ENCODE assay signal across 1 cellular context in genomic region chr14:101731187-101732080, GRCh38.
TF ChIP-seq lines count a peak whose summit lies in the region.

No MANE protein-coding gene starts in this region.

TF ChIP-seq in HepG2, 621 proteins besides CTCF, POLR2A, EP300 and RAD21 (continued from another document and continues in another):
- TF ChIP-seq MTERF4 (CRISPR knock-in tag; IDR thresholded peaks at IDR 0.05): 0 out of 2 replicates have a peak, but pooled peaks have one; percentile 27
- TF ChIP-seq, protein P1, sequence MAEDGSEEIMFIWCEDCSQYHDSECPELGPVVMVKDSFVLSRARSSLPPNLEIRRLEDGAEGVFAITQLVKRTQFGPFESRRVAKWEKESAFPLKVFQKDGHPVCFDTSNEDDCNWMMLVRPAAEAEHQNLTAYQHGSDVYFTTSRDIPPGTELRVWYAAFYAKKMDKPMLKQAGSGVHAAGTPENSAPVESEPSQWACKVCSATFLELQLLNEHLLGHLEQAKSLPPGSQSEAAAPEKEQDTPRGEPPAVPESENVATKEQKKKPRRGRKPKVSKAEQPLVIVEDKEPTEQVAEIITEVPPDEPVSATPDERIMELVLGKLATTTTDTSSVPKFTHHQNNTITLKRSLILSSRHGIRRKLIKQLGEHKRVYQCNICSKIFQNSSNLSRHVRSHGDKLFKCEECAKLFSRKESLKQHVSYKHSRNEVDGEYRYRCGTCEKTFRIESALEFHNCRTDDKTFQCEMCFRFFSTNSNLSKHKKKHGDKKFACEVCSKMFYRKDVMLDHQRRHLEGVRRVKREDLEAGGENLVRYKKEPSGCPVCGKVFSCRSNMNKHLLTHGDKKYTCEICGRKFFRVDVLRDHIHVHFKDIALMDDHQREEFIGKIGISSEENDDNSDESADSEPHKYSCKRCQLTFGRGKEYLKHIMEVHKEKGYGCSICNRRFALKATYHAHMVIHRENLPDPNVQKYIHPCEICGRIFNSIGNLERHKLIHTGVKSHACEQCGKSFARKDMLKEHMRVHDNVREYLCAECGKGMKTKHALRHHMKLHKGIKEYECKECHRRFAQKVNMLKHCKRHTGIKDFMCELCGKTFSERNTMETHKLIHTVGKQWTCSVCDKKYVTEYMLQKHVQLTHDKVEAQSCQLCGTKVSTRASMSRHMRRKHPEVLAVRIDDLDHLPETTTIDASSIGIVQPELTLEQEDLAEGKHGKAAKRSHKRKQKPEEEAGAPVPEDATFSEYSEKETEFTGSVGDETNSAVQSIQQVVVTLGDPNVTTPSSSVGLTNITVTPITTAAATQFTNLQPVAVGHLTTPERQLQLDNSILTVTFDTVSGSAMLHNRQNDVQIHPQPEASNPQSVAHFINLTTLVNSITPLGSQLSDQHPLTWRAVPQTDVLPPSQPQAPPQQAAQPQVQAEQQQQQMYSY (CRISPR knock-in tag; IDR thresholded peaks at IDR 0.05): no peak
- TF ChIP-seq TFDP1 (CRISPR knock-in tag; IDR thresholded peaks at IDR 0.05; ENCODE audit: borderline replicate concordance): peak; percentile 21; the same call in 1 of the 2 replicates
- TF ChIP-seq HIVEP1 (CRISPR knock-in tag; IDR thresholded peaks at IDR 0.05): no peak; the same call in 1 of the 2 replicates
- peak; percentile 87 for TF ChIP-seq PPARG (CRISPR knock-in tag; conservative IDR thresholded peaks at IDR 0.05)
- TF ChIP-seq NAIF1 (CRISPR knock-in tag; IDR thresholded peaks at IDR 0.05; ENCODE audit: borderline replicate concordance): no peak
- no peak for TF ChIP-seq POLR2AphosphoS2 (IDR thresholded peaks at IDR 0.05; ENCODE audit: low read depth, low read length)
- TF ChIP-seq ZNF510 (CRISPR knock-in tag; IDR thresholded peaks at IDR 0.05; ENCODE audit: low read depth): no peak
- no peak; the same call in 1 of the 2 replicates for TF ChIP-seq ZNF264 (CRISPR knock-in tag; IDR thresholded peaks at IDR 0.05)
- TF ChIP-seq, protein P2, sequence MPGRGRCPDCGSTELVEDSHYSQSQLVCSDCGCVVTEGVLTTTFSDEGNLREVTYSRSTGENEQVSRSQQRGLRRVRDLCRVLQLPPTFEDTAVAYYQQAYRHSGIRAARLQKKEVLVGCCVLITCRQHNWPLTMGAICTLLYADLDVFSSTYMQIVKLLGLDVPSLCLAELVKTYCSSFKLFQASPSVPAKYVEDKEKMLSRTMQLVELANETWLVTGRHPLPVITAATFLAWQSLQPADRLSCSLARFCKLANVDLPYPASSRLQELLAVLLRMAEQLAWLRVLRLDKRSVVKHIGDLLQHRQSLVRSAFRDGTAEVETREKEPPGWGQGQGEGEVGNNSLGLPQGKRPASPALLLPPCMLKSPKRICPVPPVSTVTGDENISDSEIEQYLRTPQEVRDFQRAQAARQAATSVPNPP (CRISPR knock-in tag; IDR thresholded peaks at IDR 0.05): no peak
- peak in 1 of 2 experiments; percentile 36; a peak in 1 of 4 replicates for TF ChIP-seq MAFK (conservative IDR thresholded peaks at IDR 0.05 in 1 of 2, IDR thresholded peaks at IDR 0.05 in 1 of 2; ENCODE audit: low read length in 2 of 2)
- TF ChIP-seq TSC22D2 (CRISPR knock-in tag; IDR thresholded peaks at IDR 0.05; ENCODE audit: borderline replicate concordance): no peak
- TF ChIP-seq, protein P3, sequence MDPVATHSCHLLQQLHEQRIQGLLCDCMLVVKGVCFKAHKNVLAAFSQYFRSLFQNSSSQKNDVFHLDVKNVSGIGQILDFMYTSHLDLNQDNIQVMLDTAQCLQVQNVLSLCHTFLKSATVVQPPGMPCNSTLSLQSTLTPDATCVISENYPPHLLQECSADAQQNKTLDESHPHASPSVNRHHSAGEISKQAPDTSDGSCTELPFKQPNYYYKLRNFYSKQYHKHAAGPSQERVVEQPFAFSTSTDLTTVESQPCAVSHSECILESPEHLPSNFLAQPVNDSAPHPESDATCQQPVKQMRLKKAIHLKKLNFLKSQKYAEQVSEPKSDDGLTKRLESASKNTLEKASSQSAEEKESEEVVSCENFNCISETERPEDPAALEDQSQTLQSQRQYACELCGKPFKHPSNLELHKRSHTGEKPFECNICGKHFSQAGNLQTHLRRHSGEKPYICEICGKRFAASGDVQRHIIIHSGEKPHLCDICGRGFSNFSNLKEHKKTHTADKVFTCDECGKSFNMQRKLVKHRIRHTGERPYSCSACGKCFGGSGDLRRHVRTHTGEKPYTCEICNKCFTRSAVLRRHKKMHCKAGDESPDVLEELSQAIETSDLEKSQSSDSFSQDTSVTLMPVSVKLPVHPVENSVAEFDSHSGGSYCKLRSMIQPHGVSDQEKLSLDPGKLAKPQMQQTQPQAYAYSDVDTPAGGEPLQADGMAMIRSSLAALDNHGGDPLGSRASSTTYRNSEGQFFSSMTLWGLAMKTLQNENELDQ (CRISPR knock-in tag; IDR thresholded peaks at IDR 0.05; ENCODE audit: borderline replicate concordance): no peak
- no peak; the same call in 1 of the 2 replicates for TF ChIP-seq ZNF670 (CRISPR knock-in tag; IDR thresholded peaks at IDR 0.05; ENCODE audit: borderline replicate concordance)
- peak; percentile 60; the same call in 1 of the 2 replicates for TF ChIP-seq ZNF235 (CRISPR knock-in tag; IDR thresholded peaks at IDR 0.05; ENCODE audit: borderline replicate concordance)
- TF ChIP-seq KLF6 (CRISPR knock-in tag; IDR thresholded peaks at IDR 0.05): no peak
- TF ChIP-seq NFE2L2 (IDR thresholded peaks at IDR 0.05; ENCODE audit: low read length): no peak
- TF ChIP-seq SMYD3 (CRISPR knock-in tag; IDR thresholded peaks at IDR 0.05): no peak; the same call in 1 of the 2 replicates
- peak; percentile 72 for TF ChIP-seq FOXA3 (CRISPR knock-in tag; IDR thresholded peaks at IDR 0.05)
- TF ChIP-seq PHF5A (CRISPR knock-in tag; IDR thresholded peaks at IDR 0.05; ENCODE audit: low read depth, unreplicated experiment): peak; percentile 21
- 0 out of 2 replicates have a peak, but pooled peaks have one; percentile 5 for TF ChIP-seq MNT (IDR thresholded peaks at IDR 0.05)
- TF ChIP-seq ZNF790 (CRISPR knock-in tag; IDR thresholded peaks at IDR 0.05; ENCODE audit: borderline replicate concordance): no peak
- TF ChIP-seq, protein P4, sequence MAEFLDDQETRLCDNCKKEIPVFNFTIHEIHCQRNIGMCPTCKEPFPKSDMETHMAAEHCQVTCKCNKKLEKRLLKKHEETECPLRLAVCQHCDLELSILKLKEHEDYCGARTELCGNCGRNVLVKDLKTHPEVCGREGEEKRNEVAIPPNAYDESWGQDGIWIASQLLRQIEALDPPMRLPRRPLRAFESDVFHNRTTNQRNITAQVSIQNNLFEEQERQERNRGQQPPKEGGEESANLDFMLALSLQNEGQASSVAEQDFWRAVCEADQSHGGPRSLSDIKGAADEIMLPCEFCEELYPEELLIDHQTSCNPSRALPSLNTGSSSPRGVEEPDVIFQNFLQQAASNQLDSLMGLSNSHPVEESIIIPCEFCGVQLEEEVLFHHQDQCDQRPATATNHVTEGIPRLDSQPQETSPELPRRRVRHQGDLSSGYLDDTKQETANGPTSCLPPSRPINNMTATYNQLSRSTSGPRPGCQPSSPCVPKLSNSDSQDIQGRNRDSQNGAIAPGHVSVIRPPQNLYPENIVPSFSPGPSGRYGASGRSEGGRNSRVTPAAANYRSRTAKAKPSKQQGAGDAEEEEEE (CRISPR knock-in tag; IDR thresholded peaks at IDR 0.05; ENCODE audit: borderline replicate concordance): 0 out of 2 replicates have a peak, but pooled peaks have one; percentile 78
- no peak for TF ChIP-seq EHMT2 (IDR thresholded peaks at IDR 0.05; ENCODE audit: borderline replicate concordance, low read depth, low read length)
- no peak for TF ChIP-seq LBX2 (CRISPR knock-in tag; IDR thresholded peaks at IDR 0.05; ENCODE audit: borderline replicate concordance)
- TF ChIP-seq POLR2G (IDR thresholded peaks at IDR 0.05; ENCODE audit: low read depth, low read length): peak; percentile 52
- TF ChIP-seq ZNF230 (CRISPR knock-in tag; IDR thresholded peaks at IDR 0.05): 0 out of 2 replicates have a peak, but pooled peaks have one; percentile 26
- TF ChIP-seq ZNF367 (CRISPR knock-in tag; IDR thresholded peaks at IDR 0.05; ENCODE audit: borderline replicate concordance): no peak
- TF ChIP-seq NR2F2 (IDR thresholded peaks at IDR 0.05; ENCODE audit: borderline replicate concordance, low read depth): no peak; the same call in 1 of the 2 replicates
- no peak for TF ChIP-seq SOX6 (IDR thresholded peaks at IDR 0.05)
- peak; percentile 56 for TF ChIP-seq SOX6 (CRISPR knock-in tag; IDR thresholded peaks at IDR 0.05)
- no peak for TF ChIP-seq MZF1 (CRISPR knock-in tag; IDR thresholded peaks at IDR 0.05; ENCODE audit: borderline replicate concordance)
- TF ChIP-seq MXI1 (IDR thresholded peaks at IDR 0.05; ENCODE audit: borderline replicate concordance, low read depth, low read length): peak; percentile 65; the same call in 1 of the 3 replicates
- TF ChIP-seq NFATC3 (CRISPR knock-in tag; IDR thresholded peaks at IDR 0.05): no peak
- peak; percentile 58; the same call in 1 of the 2 replicates for TF ChIP-seq SRY (CRISPR knock-in tag; IDR thresholded peaks at IDR 0.05)
